20 cellular contexts compared by ENCODE assay signal in the genomic region with DNA sequence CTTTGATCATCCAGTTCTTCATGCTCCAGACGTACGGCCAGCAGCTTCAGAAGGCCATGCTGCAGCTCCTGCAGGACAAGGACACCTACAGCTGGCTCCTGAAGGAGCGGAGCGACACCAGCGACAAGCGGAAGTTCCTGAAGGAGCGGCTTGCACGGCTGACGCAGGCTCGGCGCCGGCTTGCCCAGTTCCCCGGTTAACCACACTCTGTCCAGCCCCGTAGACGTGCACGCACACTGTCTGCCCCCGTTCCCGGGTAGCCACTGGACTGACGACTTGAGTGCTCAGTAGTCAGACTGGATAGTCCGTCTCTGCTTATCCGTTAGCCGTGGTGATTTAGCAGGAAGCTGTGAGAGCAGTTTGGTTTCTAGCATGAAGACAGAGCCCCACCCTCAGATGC. TPM values are rescaled to one million over a fixed set of nuclear protein-coding genes. Genes with fewer than 3 reads are reported as not detected.
DNase-seq lines count a peak whose midpoint lies in the region; ATAC-seq, FAIRE-seq and TF ChIP-seq lines count a peak whose summit lies in the region.
"Had no signal": no experiment of that assay in that cellular context is flagged by ENCODE, and none has a peak within 500 bp of the region (broad histone marks: within the 10 kb centered on the region; RNA-seq: fewer than 3 reads in every experiment).

No MANE protein-coding gene starts in this region.

- H3K27ac Mint-ChIP-seq in activated CD8-positive, alpha-beta T cell treated with anti-CD3 and anti-CD28 coated beads for 36 hours: peak overlapping the region; percentile 7
- H3K27ac Mint-ChIP-seq in activated CD8-positive, alpha-beta T cell treated with anti-CD3 and anti-CD28 coated beads, Interleukin-2, amount 10 ng/mL, durations not matched to agents 7 days and 5 days: no peak overlapping the region
- H3K27ac Mint-ChIP-seq in astrocyte (ENCODE audit: unreplicated experiment): peak overlapping the region; percentile 13
- peak overlapping the region; percentile 5 for H3K27ac Mint-ChIP-seq in stimulated activated effector memory CD8-positive, alpha-beta T cell treated with anti-CD3 and anti-CD28 coated beads, Interleukin-12 subunit alpha, Interleukin-12 subunit beta, amount 100 ng/mL, for 72 hours

- H3K79me2 ChIP-seq in astrocyte (ENCODE audit: insufficient read depth, low read length): no peaks in the 10 kb centered on the region

- H3K27ac ChIP-seq in astrocyte (ENCODE audit: low read depth, low read length): no peak overlapping the region
- no peak overlapping the region for H3K27ac ChIP-seq in ovary
- H3K27ac ChIP-seq: 22Rv1, BLaER1 had no signal

- no peak for ATAC-seq in activated CD8-positive, alpha-beta T cell treated with anti-CD3 and anti-CD28 coated beads for 36 hours
- no peak for ATAC-seq in activated CD8-positive, alpha-beta T cell treated with anti-CD3 and anti-CD28 coated beads, Interleukin-2, amount 10 ng/mL, durations not matched to agents 7 days and 5 days
- no peak for ATAC-seq in stimulated activated effector memory CD8-positive, alpha-beta T cell treated with anti-CD3 and anti-CD28 coated beads, Interleukin-12 subunit alpha, Interleukin-12 subunit beta, amount 100 ng/mL, for 72 hours
- no peak for ATAC-seq in GM19395 (IDR thresholded peaks at IDR 0.05; ENCODE audit: unreplicated experiment)
- ATAC-seq: HepG2 had no signal

- no peak for DNase-seq in activated CD8-positive, alpha-beta T cell treated with anti-CD3 and anti-CD28 coated beads for 36 hours
- no peak for DNase-seq in activated CD8-positive, alpha-beta T cell treated with anti-CD3 and anti-CD28 coated beads, Interleukin-2, amount 10 ng/mL, durations not matched to agents 7 days and 5 days
- DNase-seq in astrocyte (ENCODE audit: low read depth) (no peak), DMS53 (lab: John Stamatoyannopoulos, UW) (no peak), ovary (no peak)
- no peak for DNase-seq in stimulated activated effector memory CD8-positive, alpha-beta T cell treated with anti-CD3 and anti-CD28 coated beads, Interleukin-12 subunit alpha, Interleukin-12 subunit beta, amount 100 ng/mL, for 72 hours (ENCODE audit: low spot score in 2 of 2)
- DNase-seq: AML-193; CD8-positive, alpha-beta memory T cell; DMS 273 treated with DMSO at 0.1 percent for 48 hours; DMS79; GOT3; H9 had no signal

- POLR2A ChIA-PET in activated CD8-positive, alpha-beta T cell treated with anti-CD3 and anti-CD28 coated beads for 36 hours (lab: Charles Lee): no interaction called here
- POLR2A ChIA-PET in activated CD8-positive, alpha-beta T cell treated with anti-CD3 and anti-CD28 coated beads, Interleukin-2, amount 10 ng/mL, durations not matched to agents 7 days and 5 days (lab: Charles Lee): interaction anchor here (0.9 to 1.2 kb wide), 2 partner anchors 10 kb away, joined by 3 read pairs; no protein-coding TSS in a partner anchor

- H3K36me3 ChIP-seq in astrocyte (ENCODE audit: insufficient read depth, low read length) (no peaks in the 10 kb centered on the region), ovary (no peaks in the 10 kb centered on the region)
- H3K36me3 ChIP-seq: BLaER1 had no signal

- no peak for TF ChIP-seq CTCF in activated CD8-positive, alpha-beta T cell treated with anti-CD3 and anti-CD28 coated beads for 36 hours (IDR thresholded peaks at IDR 0.05)
- TF ChIP-seq CTCF in astrocyte (IDR thresholded peaks at IDR 0.05; ENCODE audit: insufficient read depth, low read depth, low read length): no peak
- no peak for TF ChIP-seq CTCF in ovary (IDR thresholded peaks at IDR 0.05)

- H3K4me2 ChIP-seq in astrocyte (ENCODE audit: low read length): no peak overlapping the region
- H3K4me2 ChIP-seq: BLaER1 had no signal

- no peak overlapping the region for H3K9ac ChIP-seq in astrocyte (ENCODE audit: low read length)
- H3K9ac ChIP-seq: BLaER1 had no signal

- no peak overlapping the region for H2AFZ ChIP-seq in astrocyte (ENCODE audit: low read depth, low read length)

- H3K4me1 Mint-ChIP-seq in activated CD8-positive, alpha-beta T cell treated with anti-CD3 and anti-CD28 coated beads for 36 hours (ENCODE audit: low read depth): no peaks in the 10 kb centered on the region
- peaks cover 38% of the 10 kb centered on the region for H3K4me1 Mint-ChIP-seq in activated CD8-positive, alpha-beta T cell treated with anti-CD3 and anti-CD28 coated beads, Interleukin-2, amount 10 ng/mL, durations not matched to agents 7 days and 5 days (ENCODE audit: low read depth)
- H3K4me1 Mint-ChIP-seq in astrocyte (ENCODE audit: low read depth, unreplicated experiment): peaks cover 33% of the 10 kb centered on the region
- peaks cover 10% of the 10 kb centered on the region for H3K4me1 Mint-ChIP-seq in stimulated activated effector memory CD8-positive, alpha-beta T cell treated with anti-CD3 and anti-CD28 coated beads, Interleukin-12 subunit alpha, Interleukin-12 subunit beta, amount 100 ng/mL, for 72 hours

- TF ChIP-seq EP300 in ovary (IDR thresholded peaks at IDR 0.05): no peak

- no peaks in the 10 kb centered on the region for H3K9me3 Mint-ChIP-seq in activated CD8-positive, alpha-beta T cell treated with anti-CD3 and anti-CD28 coated beads for 36 hours
- H3K9me3 Mint-ChIP-seq in activated CD8-positive, alpha-beta T cell treated with anti-CD3 and anti-CD28 coated beads, Interleukin-2, amount 10 ng/mL, durations not matched to agents 7 days and 5 days (ENCODE audit: insufficient read depth): no peaks in the 10 kb centered on the region
- peaks cover under 1% of the 10 kb centered on the region for H3K9me3 Mint-ChIP-seq in astrocyte (ENCODE audit: unreplicated experiment)
- no peaks in the 10 kb centered on the region for H3K9me3 Mint-ChIP-seq in stimulated activated effector memory CD8-positive, alpha-beta T cell treated with anti-CD3 and anti-CD28 coated beads, Interleukin-12 subunit alpha, Interleukin-12 subunit beta, amount 100 ng/mL, for 72 hours

- FAIRE-seq in astrocyte (lab: Jason Lieb, UNC): no peak
- FAIRE-seq: G401.6, GM12892, HepG2, HTR-8/SVneo had no signal

- no peak overlapping the region for H3K4me3 ChIP-seq in astrocyte (ENCODE audit: insufficient read depth, low read depth, low read length)
- no peak overlapping the region for H3K4me3 ChIP-seq in ovary
- H3K4me3 ChIP-seq: BLaER1 had no signal

- no peaks in the 10 kb centered on the region for H4K20me1 ChIP-seq in astrocyte (ENCODE audit: insufficient read depth, low read length)
- H4K20me1 ChIP-seq: BLaER1 had no signal

- H3K4me3 Mint-ChIP-seq in activated CD8-positive, alpha-beta T cell treated with anti-CD3 and anti-CD28 coated beads for 36 hours: no peak overlapping the region
- H3K4me3 Mint-ChIP-seq in activated CD8-positive, alpha-beta T cell treated with anti-CD3 and anti-CD28 coated beads, Interleukin-2, amount 10 ng/mL, durations not matched to agents 7 days and 5 days: no peak overlapping the region
- H3K4me3 Mint-ChIP-seq in astrocyte (ENCODE audit: unreplicated experiment): no peak overlapping the region
- H3K4me3 Mint-ChIP-seq in stimulated activated effector memory CD8-positive, alpha-beta T cell treated with anti-CD3 and anti-CD28 coated beads, Interleukin-12 subunit alpha, Interleukin-12 subunit beta, amount 100 ng/mL, for 72 hours: no peak overlapping the region
- H3K4me3 Mint-ChIP-seq: CD8-positive, alpha-beta memory T cell; H9 had no signal

- H3K9me3 ChIP-seq in astrocyte (ENCODE audit: insufficient read depth, low read depth, low read length): no peaks in the 10 kb centered on the region
- H3K9me3 ChIP-seq in ovary: no peaks in the 10 kb centered on the region

- H3K27me3 Mint-ChIP-seq in activated CD8-positive, alpha-beta T cell treated with anti-CD3 and anti-CD28 coated beads for 36 hours: no peaks in the 10 kb centered on the region
- no peaks in the 10 kb centered on the region for H3K27me3 Mint-ChIP-seq in activated CD8-positive, alpha-beta T cell treated with anti-CD3 and anti-CD28 coated beads, Interleukin-2, amount 10 ng/mL, durations not matched to agents 7 days and 5 days (ENCODE audit: low read depth)
- H3K27me3 Mint-ChIP-seq in astrocyte (ENCODE audit: low read depth, unreplicated experiment): no peaks in the 10 kb centered on the region
- H3K27me3 Mint-ChIP-seq: CD8-positive, alpha-beta memory T cell had no signal

- peak; percentile 30 for TF ChIP-seq POLR2A in GM18526 (IDR thresholded peaks at IDR 0.05; ENCODE audit: extremely low read depth, insufficient read length)
- no peak for TF ChIP-seq POLR2A in ovary (IDR thresholded peaks at IDR 0.05)

- no peaks in the 10 kb centered on the region for H3K27me3 ChIP-seq in astrocyte (ENCODE audit: insufficient read depth, low read length)
- H3K27me3 ChIP-seq in ovary: no peaks in the 10 kb centered on the region
- H3K27me3 ChIP-seq: BLaER1 had no signal

- intact Hi-C loops in activated CD8-positive, alpha-beta T cell treated with anti-CD3 and anti-CD28 coated beads for 36 hours (cut with micrococcal nuclease): no loop called here
- intact Hi-C loops in ovary (cut with DNase I): no loop called here

- no peaks in the 10 kb centered on the region for H3K36me3 Mint-ChIP-seq in activated CD8-positive, alpha-beta T cell treated with anti-CD3 and anti-CD28 coated beads for 36 hours (ENCODE audit: low read depth)
- H3K36me3 Mint-ChIP-seq in activated CD8-positive, alpha-beta T cell treated with anti-CD3 and anti-CD28 coated beads, Interleukin-2, amount 10 ng/mL, durations not matched to agents 7 days and 5 days (ENCODE audit: low read depth): peaks cover 87% of the 10 kb centered on the region
- peaks cover 27% of the 10 kb centered on the region for H3K36me3 Mint-ChIP-seq in astrocyte (ENCODE audit: low read depth, unreplicated experiment)
- H3K36me3 Mint-ChIP-seq in stimulated activated effector memory CD8-positive, alpha-beta T cell treated with anti-CD3 and anti-CD28 coated beads, Interleukin-12 subunit alpha, Interleukin-12 subunit beta, amount 100 ng/mL, for 72 hours: peaks cover 6% of the 10 kb centered on the region

- H3K4me1 ChIP-seq in astrocyte (ENCODE audit: insufficient read depth, low read length) (no peaks in the 10 kb centered on the region), ovary (ENCODE audit: insufficient read depth) (no peaks in the 10 kb centered on the region)

- CTCF ChIA-PET in activated CD8-positive, alpha-beta T cell treated with anti-CD3 and anti-CD28 coated beads for 36 hours (lab: Charles Lee): interaction anchor here (5.2 kb wide), 1 partner anchor 175 kb away, joined by 32 read pairs; no protein-coding TSS in a partner anchor
- CTCF ChIA-PET in activated CD8-positive, alpha-beta T cell treated with anti-CD3 and anti-CD28 coated beads, Interleukin-2, amount 10 ng/mL, durations not matched to agents 7 days and 5 days (lab: Charles Lee): interaction anchor here (1.0 to 3.0 kb wide), 4 partner anchors 8 to 336 kb away, joined by 3 to 32 read pairs (median 4); no protein-coding TSS in a partner anchor

- 89 to 92% (median 89%) methylated on average over 22 of the region's 22 CpGs for WGBS in ovary, 3 donors

RNA-seq across cellular contexts. Expression of gene MX1, which starts 32.5 kb away (rescaled TPM):
- total RNA-seq in activated CD8-positive, alpha-beta T cell treated with anti-CD3 and anti-CD28 coated beads for 36 hours: 10 to 100 TPM; 39.4 to 40.0 TPM
- total RNA-seq in activated CD8-positive, alpha-beta T cell treated with anti-CD3 and anti-CD28 coated beads, Interleukin-2, amount 10 ng/mL, durations not matched to agents 7 days and 5 days: 100 to 1,000 TPM; 563 to 584 TPM
- total RNA-seq in astrocyte (420 and 434 TPM in 2 replicates), ovary (10 to 100 TPM; 25.2 to 72.8 (median 43.5) TPM)
- 100 to 1,000 TPM in 1 of 2 donors, 10 to 100 TPM in 1; 31.7 to 118 TPM for polyA plus RNA-seq in ovary

RNA-seq across cellular contexts. Expression of gene TMPRSS2, which starts 49.4 kb away (rescaled TPM):
- total RNA-seq in activated CD8-positive, alpha-beta T cell treated with anti-CD3 and anti-CD28 coated beads for 36 hours: not detected
- total RNA-seq in activated CD8-positive, alpha-beta T cell treated with anti-CD3 and anti-CD28 coated beads, Interleukin-2, amount 10 ng/mL, durations not matched to agents 7 days and 5 days: not detected
- total RNA-seq in astrocyte (0.84 and 0.89 TPM in 2 replicates), ovary (1 to 10 TPM in 3 of 7 donors, under 1 TPM in 2, not detected in 2; 0.60 to 3.0 (median 1.7) TPM)
- under 1 TPM in 1 of 2 donors, not detected in 1; 0.01 TPM for polyA plus RNA-seq in ovary
- total RNA-seq: CD8-positive, alpha-beta memory T cell had no signal
- polyA plus RNA-seq: CD8-positive, alpha-beta memory T cell had no signal
